Comparison of ENCODE assay signal across 17 cellular contexts in genomic region chr1:45862008-45862407, GRCh38. TPM values are rescaled to one million over a fixed set of nuclear protein-coding genes. Genes with fewer than 3 reads are reported as not detected.
A peak's percentile ranks its signal among the peaks of the same experiment; 100 is the strongest.
DNase-seq lines count a peak whose midpoint lies in the region; ATAC-seq and TF ChIP-seq lines count a peak whose summit lies in the region.
"Had no signal": no experiment of that assay in that cellular context is flagged by ENCODE, and none has a peak within 500 bp of the region (broad histone marks: within the 10 kb centered on the region; RNA-seq: fewer than 3 reads in every experiment).

No MANE protein-coding gene starts in this region.

- TF ChIP-seq POLR2A in stomach (IDR thresholded peaks at IDR 0.05) = no peak
- no peak for TF ChIP-seq POLR2A in gastroesophageal sphincter (IDR thresholded peaks at IDR 0.05)

- peaks cover 0 to 4% of the 10 kb centered on the region in 2 donors for H3K9me3 Mint-ChIP-seq in activated naive CD4-positive, alpha-beta T cell treated with anti-CD3 and anti-CD28 coated beads, Interleukin-2, amount 50 U/mL, for 72 hours
- H3K9me3 Mint-ChIP-seq in activated T-helper 2 cell treated with anti-CD3 and anti-CD28 coated beads, Interferon-gamma antibody, Interleukin-2, Interleukin-4, amounts not matched to agents 10 μg/mL and 5 μg/mL and 100 μg/mL, durations not matched to agents 14 hours and 24 hours and 36 hours = peaks cover 4% of the 10 kb centered on the region
- H3K9me3 Mint-ChIP-seq: HFFc6 had no signal

- H3K36me3 ChIP-seq in stomach (no peaks in the 10 kb centered on the region), gastroesophageal sphincter (no peaks in the 10 kb centered on the region)

- intact Hi-C loops in activated T-helper 2 cell treated with anti-CD3 and anti-CD28 coated beads, Interferon-gamma antibody, Interleukin-2, Interleukin-4, amounts not matched to agents 10 μg/mL and 5 μg/mL and 100 μg/mL, durations not matched to agents 14 hours and 24 hours and 36 hours (cut with micrococcal nuclease) = no loop called here
- intact Hi-C loops in stomach (cut with DNase I; ENCODE audit: low total_unique reads) = no loop called here

- peak in 1 of 2 donors; percentile 7 for DNase-seq in activated naive CD4-positive, alpha-beta T cell treated with anti-CD3 and anti-CD28 coated beads, Interleukin-2, amount 50 U/mL, for 72 hours (ENCODE audit: low spot score in 2 of 2)
- no peak for DNase-seq in activated naive CD4-positive, alpha-beta T cell treated with Interleukin-2 at 50 U/mL for 16 hours
- DNase-seq in NCI-H526 (lab: John Stamatoyannopoulos, UW) (peak; percentile 63 to 84), epidermal melanocyte (ENCODE audit: insufficient read length, low spot score) (no peak), stomach (no peak)
- DNase-seq in activated T-helper 2 cell treated with anti-CD3 and anti-CD28 coated beads, Interferon-gamma antibody, Interleukin-2, Interleukin-4, amounts not matched to agents 10 μg/mL and 5 μg/mL and 100 μg/mL, durations not matched to agents 14 hours and 24 hours and 36 hours (ENCODE audit: low spot score) = no peak
- DNase-seq: ACHN; Calu3; CD4-positive, CD25-positive, alpha-beta regulatory T cell; DND-41; HFFc6; NCI-H1092; NCI-H2227 treated with DMSO at 0.1 percent for 48 hours had no signal

- no peak for TF ChIP-seq EP300 in stomach (IDR thresholded peaks at IDR 0.05)
- TF ChIP-seq EP300 in gastroesophageal sphincter (IDR thresholded peaks at IDR 0.05) = no peak

- peaks cover 0 to 36% (median 23%) of the 10 kb centered on the region in 4 donors for H3K4me1 ChIP-seq in stomach
- H3K4me1 ChIP-seq in gastroesophageal sphincter = peaks cover 0 to 25% (median 11%) of the 10 kb centered on the region in 3 donors

- H3K4me1 Mint-ChIP-seq in activated T-helper 2 cell treated with anti-CD3 and anti-CD28 coated beads, Interferon-gamma antibody, Interleukin-2, Interleukin-4, amounts not matched to agents 10 μg/mL and 5 μg/mL and 100 μg/mL, durations not matched to agents 14 hours and 24 hours and 36 hours (ENCODE audit: low read depth) = peaks cover 25% of the 10 kb centered on the region

- H3K27me3 ChIP-seq in stomach (no peaks in the 10 kb centered on the region), gastroesophageal sphincter (no peaks in the 10 kb centered on the region)

- TF ChIP-seq CTCF in stomach (IDR thresholded peaks at IDR 0.05) = no peak
- no peak for TF ChIP-seq CTCF in gastroesophageal sphincter (IDR thresholded peaks at IDR 0.05)

- H3K4me3 Mint-ChIP-seq in activated T-helper 2 cell treated with anti-CD3 and anti-CD28 coated beads, Interferon-gamma antibody, Interleukin-2, Interleukin-4, amounts not matched to agents 10 μg/mL and 5 μg/mL and 100 μg/mL, durations not matched to agents 14 hours and 24 hours and 36 hours (ENCODE audit: low read depth) = no peak overlapping the region
- H3K4me3 Mint-ChIP-seq: CD4-positive, CD25-positive, alpha-beta regulatory T cell; HFFc6 had no signal

- H3K36me3 Mint-ChIP-seq in activated naive CD4-positive, alpha-beta T cell treated with anti-CD3 and anti-CD28 coated beads, Interleukin-2, amount 50 U/mL, for 72 hours = peaks cover 0 to 27% of the 10 kb centered on the region in 2 donors
- H3K36me3 Mint-ChIP-seq in activated T-helper 2 cell treated with anti-CD3 and anti-CD28 coated beads, Interferon-gamma antibody, Interleukin-2, Interleukin-4, amounts not matched to agents 10 μg/mL and 5 μg/mL and 100 μg/mL, durations not matched to agents 14 hours and 24 hours and 36 hours (ENCODE audit: low read depth) = peaks cover 3% of the 10 kb centered on the region
- H3K36me3 Mint-ChIP-seq: CD4-positive, CD25-positive, alpha-beta regulatory T cell had no signal

- peak overlapping the region in 1 of 2 donors; percentile 81 for H3K27ac Mint-ChIP-seq in activated naive CD4-positive, alpha-beta T cell treated with anti-CD3 and anti-CD28 coated beads, Interleukin-2, amount 50 U/mL, for 72 hours
- H3K27ac Mint-ChIP-seq in activated T-helper 2 cell treated with anti-CD3 and anti-CD28 coated beads, Interferon-gamma antibody, Interleukin-2, Interleukin-4, amounts not matched to agents 10 μg/mL and 5 μg/mL and 100 μg/mL, durations not matched to agents 14 hours and 24 hours and 36 hours = peak overlapping the region; percentile 60
- H3K27ac Mint-ChIP-seq: HFFc6 had no signal

- no peaks in the 10 kb centered on the region for H3K27me3 Mint-ChIP-seq in activated T-helper 2 cell treated with anti-CD3 and anti-CD28 coated beads, Interferon-gamma antibody, Interleukin-2, Interleukin-4, amounts not matched to agents 10 μg/mL and 5 μg/mL and 100 μg/mL, durations not matched to agents 14 hours and 24 hours and 36 hours (ENCODE audit: low read depth)
- H3K27me3 Mint-ChIP-seq: CD4-positive, CD25-positive, alpha-beta regulatory T cell had no signal

- ATAC-seq in activated naive CD4-positive, alpha-beta T cell treated with anti-CD3 and anti-CD28 coated beads, Interleukin-2, amount 50 U/mL, for 72 hours = peak; percentile 73 to 99
- ATAC-seq in gastroesophageal sphincter = no peak
- ATAC-seq: K562 had no signal

- no peak overlapping the region for H3K27ac ChIP-seq in stomach
- no peak overlapping the region for H3K27ac ChIP-seq in gastroesophageal sphincter
- H3K27ac ChIP-seq: HL-60, RWPE1 had no signal

- H3K9me3 ChIP-seq in stomach = no peaks in the 10 kb centered on the region
- H3K9me3 ChIP-seq in gastroesophageal sphincter = no peaks in the 10 kb centered on the region

- H3K4me3 ChIP-seq in stomach = no peak overlapping the region
- H3K4me3 ChIP-seq in gastroesophageal sphincter = no peak overlapping the region
- H3K4me3 ChIP-seq: K562 had no signal

RNA-seq across cellular contexts. Expression of gene MAST2, which starts 58.6 kb away (rescaled TPM):
- 10 to 100 TPM; 22.3 to 39.6 TPM for total RNA-seq in activated naive CD4-positive, alpha-beta T cell treated with anti-CD3 and anti-CD28 coated beads, Interleukin-2, amount 50 U/mL, for 72 hours
- total RNA-seq in activated T-helper 2 cell treated with anti-CD3 and anti-CD28 coated beads, Interferon-gamma antibody, Interleukin-2, Interleukin-4, amounts not matched to agents 10 μg/mL and 5 μg/mL and 100 μg/mL, durations not matched to agents 14 hours and 24 hours and 36 hours = 33.4 and 38.6 TPM in 2 replicates
- total RNA-seq in stomach = 100 to 1,000 TPM in 1 of 5 donors, 10 to 100 TPM in 4; 27.1 to 131 (median 46.7) TPM
- polyA plus RNA-seq in stomach = 10 to 100 TPM in 1 of 3 donors, 1 to 10 TPM in 2; 5.3 to 19.5 (median 7.4) TPM
- total RNA-seq in gastroesophageal sphincter = 10 to 100 TPM; 31.1 to 76.9 (median 73.4) TPM

Comparison
In these comparisons a context has a peak if more than half of its experiments do, and no peak if none do; other contexts are left out.
1. DNase-seq: peak in NCI-H526 (2 of 2); none in activated naive CD4-positive, alpha-beta T cell treated with Interleukin-2 at 50 U/mL for 16 hours (single experiment), activated T-helper 2 cell treated with anti-CD3 and anti-CD28 coated beads, Interferon-gamma antibody, Interleukin-2, Interleukin-4, amounts not matched to agents 10 μg/mL and 5 μg/mL and 100 μg/mL, durations not matched to agents 14 hours and 24 hours and 36 hours (single experiment), epidermal melanocyte (single experiment) and stomach (single experiment).